In the genomic region with DNA sequence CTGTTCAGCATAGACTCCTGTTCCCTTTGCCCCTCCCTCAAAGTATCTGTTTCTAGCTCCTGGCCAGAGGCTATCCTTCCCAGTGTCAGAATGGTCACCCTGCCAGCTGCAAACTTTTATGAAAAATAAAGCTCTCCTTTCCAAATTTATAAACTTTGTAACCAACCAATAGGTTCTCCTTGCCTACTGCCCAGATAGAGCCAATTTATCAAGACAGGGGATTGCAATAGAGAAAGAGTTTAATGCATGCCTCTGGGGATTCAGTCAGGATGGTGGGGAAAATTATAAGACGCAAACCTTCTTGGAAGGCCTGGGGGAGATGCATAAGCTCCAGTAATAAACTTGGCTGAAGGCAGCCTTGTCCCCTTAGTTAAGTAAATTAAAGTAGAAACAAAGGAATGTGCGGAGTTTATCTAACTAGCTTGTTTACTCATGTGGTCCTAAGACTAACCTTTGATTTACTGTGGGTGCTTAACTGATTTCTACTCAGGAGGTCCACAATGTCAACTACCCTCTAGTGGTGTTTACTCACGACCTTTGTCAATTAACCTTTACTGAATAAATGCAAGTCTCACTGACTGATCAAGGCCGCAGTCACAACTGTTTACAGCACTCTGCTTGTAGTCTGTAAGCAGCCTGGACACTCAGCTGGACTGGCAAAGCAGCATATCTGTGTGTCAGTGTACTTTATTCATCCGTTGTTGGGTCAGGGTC, we compare ENCODE assay signal across 14 cellular contexts. TPM values are rescaled to one million over a fixed set of nuclear protein-coding genes. Genes with fewer than 3 reads are reported as not detected.
DNase-seq lines count a peak whose midpoint lies in the region; ATAC-seq, FAIRE-seq and TF ChIP-seq lines count a peak whose summit lies in the region.
"Had no signal": no experiment of that assay in that cellular context is flagged by ENCODE, and none has a peak within 500 bp of the region (broad histone marks: within the 10 kb centered on the region; RNA-seq: fewer than 3 reads in every experiment).

No MANE protein-coding gene starts in this region.

- DNase-seq in HepG2 (ENCODE audit: low spot score) (peak; percentile 10), right lobe of liver (no peak), activated B cell treated with CpG ODN at 0.5 μM for 24 hours (no peak), immature natural killer cell (no peak), HT-29 (ENCODE audit: low spot score) (no peak), OCI-LY7 (ENCODE audit: low spot score) (no peak)
- DNase-seq in CD8-positive, alpha-beta T cell, result no peak
- DNase-seq: ACHN; BE2C; Calu3; CD4-positive, CD25-positive, alpha-beta regulatory T cell; DMS 273 treated with DMSO at 0.1 percent for 48 hours; HCEC 1CT had no signal

- H4K20me1 ChIP-seq in HepG2 (ENCODE audit: insufficient read depth, low read length), result no peaks in the 10 kb centered on the region
- H4K20me1 ChIP-seq in OCI-LY7 (ENCODE audit: insufficient read depth, low read length), result no peaks in the 10 kb centered on the region

- peaks cover 38% of the 10 kb centered on the region for H3K4me1 Mint-ChIP-seq in CD8-positive, alpha-beta T cell (ENCODE audit: low read depth)
- H3K4me1 Mint-ChIP-seq in activated B cell treated with CpG ODN at 0.5 μM for 24 hours (peaks cover 62% of the 10 kb centered on the region), immature natural killer cell (peaks cover 10 to 14% of the 10 kb centered on the region in 2 donors)

- peaks cover 32% of the 10 kb centered on the region for H3K9me3 ChIP-seq in HepG2 (ENCODE audit: low read length)
- peaks cover 0 to 15% (median 3%) of the 10 kb centered on the region in 4 donors for H3K9me3 ChIP-seq in right lobe of liver
- peaks cover 15% of the 10 kb centered on the region for H3K9me3 ChIP-seq in CD8-positive, alpha-beta T cell (ENCODE audit: low read length)
- no peaks in the 10 kb centered on the region for H3K9me3 ChIP-seq in neutrophil
- peaks cover 12% of the 10 kb centered on the region; the same call in 1 of the 2 replicates for H3K9me3 ChIP-seq in OCI-LY7 (ENCODE audit: low read length)
- H3K9me3 ChIP-seq: BE2C had no signal

- peaks cover 25% of the 10 kb centered on the region for H3K36me3 Mint-ChIP-seq in CD8-positive, alpha-beta T cell
- peaks cover 3% of the 10 kb centered on the region for H3K36me3 Mint-ChIP-seq in activated B cell treated with CpG ODN at 0.5 μM for 24 hours (ENCODE audit: low read depth)
- peaks cover 14 to 29% (median 17%) of the 10 kb centered on the region in 3 donors for H3K36me3 Mint-ChIP-seq in immature natural killer cell

- CTCF ChIA-PET in HepG2 (lab: Yijun Ruan, JAX; ENCODE audit: low intra/inter-chr PET ratio, low total read pairs), result no interaction called here
- CTCF ChIA-PET in CD8-positive, alpha-beta T cell (lab: Charles Lee), result no interaction called here
- CTCF ChIA-PET in activated B cell treated with CpG ODN at 0.5 μM for 24 hours (lab: Charles Lee), result no interaction called here
- CTCF ChIA-PET in OCI-LY7 (lab: Charles Lee; ENCODE audit: unreplicated experiment), result no interaction called here

- no peak for ATAC-seq in HepG2
- no peak for ATAC-seq in right lobe of liver
- ATAC-seq in CD8-positive, alpha-beta T cell, result no peak
- no peak for ATAC-seq in activated B cell treated with CpG ODN at 0.5 μM for 24 hours (ENCODE audit: low read depth)

- TF ChIP-seq CTCF in HepG2 (CRISPR knock-in tag; IDR thresholded peaks at IDR 0.05) (no peak), right lobe of liver (IDR thresholded peaks at IDR 0.05) (no peak), activated B cell treated with CpG ODN at 0.5 μM for 24 hours (IDR thresholded peaks at IDR 0.05) (no peak), neutrophil (IDR thresholded peaks at IDR 0.05) (no peak), OCI-LY7 (conservative IDR thresholded peaks at IDR 0.05; ENCODE audit: low read length) (no peak)
- TF ChIP-seq CTCF in CD8-positive, alpha-beta T cell (IDR thresholded peaks at IDR 0.05), result no peak

- POLR2A ChIA-PET in HepG2 (lab: Yijun Ruan, JAX), result no interaction called here
- POLR2A ChIA-PET in CD8-positive, alpha-beta T cell (lab: Charles Lee), result interaction anchor here (1.1 kb wide), 1 partner anchor 10 kb away, joined by 4 read pairs; no protein-coding TSS in a partner anchor
- POLR2A ChIA-PET in activated B cell treated with CpG ODN at 0.5 μM for 24 hours (lab: Charles Lee), result interaction anchor here (0.7 kb wide), 1 partner anchor 269 kb away, joined by 3 read pairs; no protein-coding TSS in a partner anchor
- POLR2A ChIA-PET in OCI-LY7 (lab: Charles Lee), result interaction anchor here (0.7 kb wide), 1 partner anchor 1943 kb away, joined by 3 read pairs; no protein-coding TSS in a partner anchor

- H3K27me3 ChIP-seq in HepG2 (ENCODE audit: control insufficient read depth in 1 of 2, insufficient read depth in 2 of 2, low read length in 2 of 2) (peaks cover 0 to 2% of the 10 kb centered on the region in 2 experiments; a peak in 2 of 5 replicates), right lobe of liver (no peaks in the 10 kb centered on the region), neutrophil (no peaks in the 10 kb centered on the region)
- H3K27me3 ChIP-seq in CD8-positive, alpha-beta T cell (ENCODE audit: insufficient read depth, low read length), result no peaks in the 10 kb centered on the region
- H3K27me3 ChIP-seq: BE2C had no signal

- TF ChIP-seq RAD21 in HepG2 (CRISPR knock-in tag; IDR thresholded peaks at IDR 0.05), result no peak

- H2AFZ ChIP-seq in HepG2 (ENCODE audit: low read length) (no peak overlapping the region), OCI-LY7 (ENCODE audit: low read length) (no peak overlapping the region)

- TF ChIP-seq EP300 in HepG2 (IDR thresholded peaks at IDR 0.05; ENCODE audit: low read depth in 2 of 2, low read length in 2 of 2) (no peak), HepG2 (CRISPR knock-in tag; IDR thresholded peaks at IDR 0.05; ENCODE audit: borderline replicate concordance) (no peak)

- intact Hi-C loops in HepG2 (cut with micrococcal nuclease; ENCODE audit: unreplicated experiment), result no loop called here
- intact Hi-C loops in right lobe of liver (cut with DNase I), result no loop called here
- intact Hi-C loops in CD8-positive, alpha-beta T cell (cut with DNase I, micrococcal nuclease), result loop anchor here in 1 of 2 experiments (5.0 kb wide), 1 partner anchor 39 kb away; no protein-coding TSS in a partner anchor
- intact Hi-C loops in activated B cell treated with CpG ODN at 0.5 μM for 24 hours (cut with micrococcal nuclease), result no loop called here
- intact Hi-C loops in OCI-LY7 (cut with micrococcal nuclease; ENCODE audit: unreplicated experiment), result no loop called here

- H3K4me3 ChIP-seq in HepG2 (replicated peaks in 1 of 3; ENCODE audit: insufficient read depth in 1 of 3, low read depth in 2 of 3, low read length in 3 of 3) (no peak overlapping the region), right lobe of liver (no peak overlapping the region), neutrophil (ENCODE audit: low read depth in 1 of 2, low read length in 1 of 2) (no peak overlapping the region), OCI-LY7 (ENCODE audit: low read depth, low read length, poor library complexity, severe bottlenecking) (no peak overlapping the region)
- H3K4me3 ChIP-seq in CD8-positive, alpha-beta T cell (ENCODE audit: low read depth, low read length), result no peak overlapping the region

- BruUV-seq in HepG2 (replicated peaks; lab: Mats Ljungman, UMichigan) (no TSS peak), OCI-LY7 (replicated peaks; lab: Mats Ljungman, UMichigan) (no TSS peak)

- H3K27ac Mint-ChIP-seq in CD8-positive, alpha-beta T cell, result peak overlapping the region; percentile 6
- H3K27ac Mint-ChIP-seq in activated B cell treated with CpG ODN at 0.5 μM for 24 hours, result peak overlapping the region; percentile 41
- H3K27ac Mint-ChIP-seq in immature natural killer cell, result no peak overlapping the region
- H3K27ac Mint-ChIP-seq: CD4-positive, CD25-positive, alpha-beta regulatory T cell had no signal

- H3K79me2 ChIP-seq in HepG2 (ENCODE audit: insufficient read depth, low read length) (no peaks in the 10 kb centered on the region), OCI-LY7 (ENCODE audit: insufficient read depth, low read depth, low read length) (no peaks in the 10 kb centered on the region)

- H3K27me3 Mint-ChIP-seq in CD8-positive, alpha-beta T cell (ENCODE audit: low read depth), result no peaks in the 10 kb centered on the region
- H3K27me3 Mint-ChIP-seq in activated B cell treated with CpG ODN at 0.5 μM for 24 hours, result no peaks in the 10 kb centered on the region
- H3K27me3 Mint-ChIP-seq in immature natural killer cell (ENCODE audit: low read depth in 3 of 3), result no peaks in the 10 kb centered on the region
- H3K27me3 Mint-ChIP-seq: CD4-positive, CD25-positive, alpha-beta regulatory T cell had no signal

- 50% methylated on average over 5 of the region's 5 CpGs for WGBS in HepG2 (ENCODE audit: low lambda C conversion rate)
- 82% methylated on average over 3 of the region's 5 CpGs for WGBS in right lobe of liver (ENCODE audit: insufficient coverage, low coverage, low lambda C conversion rate, missing lambda C conversion rate)

- no peak overlapping the region for H3K9ac ChIP-seq in HepG2 (ENCODE audit: insufficient read depth, low read depth, low read length)

- in situ Hi-C loops in HepG2 (cut with HindIII; ENCODE audit: extremely low pct_ligation_motif_present, low pct_unique_long_range_greater_than_20kb), result no loop called here

- no peak overlapping the region for H3K27ac ChIP-seq in HepG2 (ENCODE audit: extremely low read length, insufficient read depth, low read length)
- H3K27ac ChIP-seq in right lobe of liver, result no peak overlapping the region
- H3K27ac ChIP-seq in CD8-positive, alpha-beta T cell (ENCODE audit: low read depth, low read length), result no peak overlapping the region
- peak overlapping the region; percentile 89 for H3K27ac ChIP-seq in neutrophil
- H3K27ac ChIP-seq in OCI-LY7 (ENCODE audit: low read depth, low read length, poor library complexity, severe bottlenecking), result no peak overlapping the region

- H3K4me2 ChIP-seq in HepG2 (ENCODE audit: low read depth, low read length) (no peak overlapping the region), OCI-LY7 (ENCODE audit: low read length) (no peak overlapping the region)

- H3K4me1 ChIP-seq in HepG2 (ENCODE audit: insufficient read depth, low read length) (no peaks in the 10 kb centered on the region), right lobe of liver (no peaks in the 10 kb centered on the region), neutrophil (ENCODE audit: control insufficient read depth in 1 of 2, insufficient read depth in 1 of 2, low read depth in 1 of 2, low read length in 1 of 2) (peaks cover 25 to 46% of the 10 kb centered on the region in 2 experiments), OCI-LY7 (ENCODE audit: insufficient read depth, low read length, poor library complexity, severe bottlenecking) (no peaks in the 10 kb centered on the region)
- peaks cover 24% of the 10 kb centered on the region for H3K4me1 ChIP-seq in CD8-positive, alpha-beta T cell (ENCODE audit: insufficient read depth, low read length)
- H3K4me1 ChIP-seq: BE2C had no signal

- no peaks in the 10 kb centered on the region for H3K9me2 ChIP-seq in OCI-LY7 (ENCODE audit: insufficient read depth, low read length)

- H3K9me3 Mint-ChIP-seq in CD8-positive, alpha-beta T cell, result peaks cover 9% of the 10 kb centered on the region
- H3K9me3 Mint-ChIP-seq in activated B cell treated with CpG ODN at 0.5 μM for 24 hours (peaks cover 8% of the 10 kb centered on the region), immature natural killer cell (peaks cover 0 to 26% (median 16%) of the 10 kb centered on the region in 6 donors)

- TF ChIP-seq POLR2A in HepG2 (IDR thresholded peaks at IDR 0.05; ENCODE audit: insufficient read depth in 1 of 2, low read depth in 2 of 2, low read length in 2 of 2), result no peak
- TF ChIP-seq POLR2A in right lobe of liver (IDR thresholded peaks at IDR 0.05), result no peak

- no peak for FAIRE-seq in HepG2 (lab: Jason Lieb, UNC)

- H3K36me3 ChIP-seq in HepG2 (replicated peaks in 1 of 2; ENCODE audit: control insufficient read depth in 1 of 2, insufficient read depth in 2 of 2, low read length in 2 of 2) (no peaks in the 10 kb centered on the region), right lobe of liver (no peaks in the 10 kb centered on the region), neutrophil (no peaks in the 10 kb centered on the region), OCI-LY7 (ENCODE audit: insufficient read depth, low read length) (peaks cover 16% of the 10 kb centered on the region)
- H3K36me3 ChIP-seq in CD8-positive, alpha-beta T cell (ENCODE audit: insufficient read depth, low read length), result no peaks in the 10 kb centered on the region
- H3K36me3 ChIP-seq: BE2C had no signal

- H3K4me3 Mint-ChIP-seq in CD8-positive, alpha-beta T cell, result no peak overlapping the region
- H3K4me3 Mint-ChIP-seq in activated B cell treated with CpG ODN at 0.5 μM for 24 hours (no peak overlapping the region), immature natural killer cell (no peak overlapping the region)
- H3K4me3 Mint-ChIP-seq: CD4-positive, CD25-positive, alpha-beta regulatory T cell had no signal

RNA-seq across cellular contexts. Expression of gene PDK1, which starts 42.9 kb away (rescaled TPM):
- total RNA-seq in HepG2 (2016; rRNA removed; fragmentation: Illumina TruSeq; extraction: Trizol) (11.9 and 12.0 TPM in 2 replicates), right lobe of liver (10 to 100 TPM in 3 of 6 experiments, 1 to 10 TPM in 3; 5.0 to 34.1 (median 9.6) TPM), activated B cell treated with CpG ODN at 0.5 μM for 24 hours (14.8 and 16.3 TPM in 2 replicates), OCI-LY7 (2022) (42.4 and 43.8 TPM in 2 replicates)
- 14.8 and 16.0 TPM in 2 replicates for total RNA-seq in HepG2 (2016; cell fraction: cytosol; rRNA removed; fragmentation: Illumina TruSeq; extraction: Trizol; ENCODE audit: low read depth)
- total RNA-seq in HepG2 (2016; cell fraction: insoluble cytoplasmic fraction; rRNA removed; fragmentation: Illumina TruSeq; extraction: Trizol), result 11.1 and 15.0 TPM in 2 replicates
- 5.0 and 6.4 TPM in 2 replicates for total RNA-seq in HepG2 (2016; cell fraction: membrane; rRNA removed; fragmentation: Illumina TruSeq; extraction: Trizol)
- 14.8 and 15.2 TPM in 2 replicates for total RNA-seq in HepG2 (2016; cell fraction: nucleus; rRNA removed; fragmentation: Illumina TruSeq; extraction: Trizol)
- polyA plus RNA-seq in HepG2 (2011; rRNA removed) (84.7 and 96.9 TPM in 2 replicates), immature natural killer cell (10 to 100 TPM in 1 of 3 donors, 1 to 10 TPM in 2; 9.9 to 14.4 (median 10.0) TPM)
- polyA plus RNA-seq in HepG2 (2011; cell fraction: cytosol; rRNA removed), result 30.7 and 32.7 TPM in 2 replicates
- 67.8 and 93.1 TPM in 2 replicates for polyA plus RNA-seq in HepG2 (2011; cell fraction: nucleus; rRNA removed)
- polyA plus RNA-seq in HepG2 (2012), result 25.5 and 44.1 TPM in 2 replicates
- 0.77 and 0.79 TPM in 2 replicates for polyA plus RNA-seq in HepG2 (2016; cell fraction: cytosol; fragmentation: Illumina TruSeq; extraction: Trizol; ENCODE audit: low read depth)
- polyA plus RNA-seq in HepG2 (2016; cell fraction: insoluble cytoplasmic fraction; fragmentation: Illumina TruSeq; extraction: Trizol; ENCODE audit: low read depth), result 7.5 and 10.2 TPM in 2 replicates
- polyA plus RNA-seq in HepG2 (2016; cell fraction: membrane; fragmentation: Illumina TruSeq; extraction: Trizol; ENCODE audit: low read depth), result 2.4 and 2.7 TPM in 2 replicates
- polyA plus RNA-seq in HepG2 (2016; cell fraction: nucleus; fragmentation: Illumina TruSeq; extraction: Trizol; ENCODE audit: insufficient read depth, low read depth), result 10.4 and 11.5 TPM in 2 replicates
- 33.6 and 117 TPM in 2 replicates for polyA minus RNA-seq in HepG2 (2011; rRNA and poly(A)+ RNA removed; ENCODE audit: low replicate concordance)
- polyA minus RNA-seq in HepG2 (2011; cell fraction: cytosol; rRNA and poly(A)+ RNA removed), result 65.8 and 77.1 TPM in 2 replicates
- 205 and 237 TPM in 2 replicates for polyA minus RNA-seq in HepG2 (2011; cell fraction: nucleus; rRNA and poly(A)+ RNA removed)
- total RNA-seq in CD8-positive, alpha-beta T cell, result 10 to 100 TPM; 34.1 to 36.6 TPM
- total RNA-seq in HT-29 (2014; rRNA removed; shearing (Covaris generic)), result 9.7 and 20.7 TPM in 2 replicates
- total RNA-seq in OCI-LY7 (2014; rRNA removed; shearing (Covaris generic)), result 26.0 and 29.3 TPM in 2 replicates

Comparison
In these comparisons a context has a peak if more than half of its experiments do, and no peak if none do; other contexts are left out.
1. H3K27ac Mint-ChIP-seq: peak in CD8-positive, alpha-beta T cell (single experiment) and activated B cell treated with CpG ODN at 0.5 μM for 24 hours (single experiment); none in immature natural killer cell (0 of 6).